9 cellular contexts compared by ENCODE assay signal in the genomic region with DNA sequence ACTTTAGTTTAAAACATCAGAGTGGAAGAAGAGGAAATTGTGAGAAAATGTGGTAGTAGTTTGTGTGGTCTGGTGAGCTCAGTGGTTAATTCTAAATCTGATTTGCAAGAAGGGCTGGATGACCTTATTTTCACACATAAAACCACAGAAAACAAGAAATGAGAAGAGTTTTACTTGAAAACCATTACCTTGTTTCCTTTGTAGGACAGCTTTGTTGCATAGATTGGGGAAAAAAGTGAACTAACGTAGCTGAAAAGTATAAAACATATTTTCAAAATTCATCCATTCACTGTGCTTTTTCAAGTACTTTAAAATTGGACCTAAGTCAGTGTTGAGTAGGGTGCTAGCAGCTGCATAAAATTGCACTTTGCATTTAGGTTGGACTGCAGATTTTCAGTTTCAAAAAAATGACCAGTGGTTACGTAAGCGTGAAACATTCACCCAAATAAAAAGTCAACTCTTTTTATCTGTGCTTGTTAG.
A peak's percentile ranks its signal among the peaks of the same experiment; 100 is the strongest.
DNase-seq lines count a peak whose midpoint lies in the region; ATAC-seq and TF ChIP-seq lines count a peak whose summit lies in the region.
"Had no signal": no experiment of that assay in that cellular context is flagged by ENCODE, and none has a peak within 500 bp of the region (broad histone marks: within the 10 kb centered on the region; RNA-seq: fewer than 3 reads in every experiment).

No MANE protein-coding gene starts in this region.

- no peaks in the 10 kb centered on the region for H3K9me3 Mint-ChIP-seq in type B pancreatic cell

- H3K4me3 Mint-ChIP-seq in type B pancreatic cell: no peak overlapping the region

- peak; percentile 16 for ATAC-seq in Right ventricle myocardium superior (ENCODE audit: poor library complexity)
- ATAC-seq in heart right ventricle: no peak
- ATAC-seq in HG02885 (IDR thresholded peaks at IDR 0.05; ENCODE audit: poor library complexity, unreplicated experiment): peak; percentile 91

- no peak overlapping the region for H3K4me3 ChIP-seq in heart right ventricle

- 79 to 84% methylated on average over 3 of the region's 3 CpGs for WGBS in heart right ventricle, 2 donors

- intact Hi-C loops in Right ventricle myocardium superior (cut with DNase I) (no loop called here), heart right ventricle (cut with DNase I) (no loop called here)

- peaks cover 0 to 45% (median 8%) of the 10 kb centered on the region in 9 donors for H3K36me3 ChIP-seq in heart right ventricle

- H3K4me1 ChIP-seq in heart right ventricle: peaks cover 0 to 36% (median 27%) of the 10 kb centered on the region in 9 donors

- peak overlapping the region in 2 of 10 donors; percentile 8 to 45 for H3K27ac ChIP-seq in heart right ventricle
- H3K27ac ChIP-seq: C4-2B had no signal

- H3K27me3 ChIP-seq in heart right ventricle: no peaks in the 10 kb centered on the region

- DNase-seq in Right ventricle myocardium superior (no peak), heart right ventricle (no peak), SKM-1 treated with dmso at 0.1 percent for 144 hours (lab: John Stamatoyannopoulos, UW; ENCODE audit: unreplicated experiment) (peak; percentile 19), superior temporal gyrus (ENCODE audit: extremely low spot score) (peak; percentile 51), HPDE6-E6E7 (ENCODE audit: extremely low spot score) (no peak), type B pancreatic cell (ENCODE audit: extremely low spot score, unreplicated experiment) (no peak), COLO668 (lab: John Stamatoyannopoulos, UW; ENCODE audit: unreplicated experiment) (no peak)

- H3K4me1 Mint-ChIP-seq in type B pancreatic cell (ENCODE audit: unreplicated experiment): no peaks in the 10 kb centered on the region

- H3K36me3 Mint-ChIP-seq in type B pancreatic cell: peaks cover 30% of the 10 kb centered on the region

- H3K9me3 ChIP-seq in heart right ventricle: no peaks in the 10 kb centered on the region

- TF ChIP-seq CTCF in heart right ventricle (IDR thresholded peaks at IDR 0.05) (no peak), type B pancreatic cell (conservative IDR thresholded peaks at IDR 0.05) (no peak)

- no peaks in the 10 kb centered on the region for H3K27me3 Mint-ChIP-seq in type B pancreatic cell

- H3K27ac Mint-ChIP-seq in type B pancreatic cell: no peak overlapping the region

Comparison
In these comparisons a context has a peak if more than half of its experiments do, and no peak if none do; other contexts are left out.
1. ATAC-seq: peak in Right ventricle myocardium superior (single experiment) and HG02885 (single experiment); none in heart right ventricle (0 of 8).
2. DNase-seq: peak in SKM-1 treated with dmso at 0.1 percent for 144 hours (single experiment) and superior temporal gyrus (single experiment); none in Right ventricle myocardium superior (single experiment), heart right ventricle (0 of 2), HPDE6-E6E7 (single experiment), type B pancreatic cell (single experiment) and COLO668 (single experiment).